In the genomic region with DNA sequence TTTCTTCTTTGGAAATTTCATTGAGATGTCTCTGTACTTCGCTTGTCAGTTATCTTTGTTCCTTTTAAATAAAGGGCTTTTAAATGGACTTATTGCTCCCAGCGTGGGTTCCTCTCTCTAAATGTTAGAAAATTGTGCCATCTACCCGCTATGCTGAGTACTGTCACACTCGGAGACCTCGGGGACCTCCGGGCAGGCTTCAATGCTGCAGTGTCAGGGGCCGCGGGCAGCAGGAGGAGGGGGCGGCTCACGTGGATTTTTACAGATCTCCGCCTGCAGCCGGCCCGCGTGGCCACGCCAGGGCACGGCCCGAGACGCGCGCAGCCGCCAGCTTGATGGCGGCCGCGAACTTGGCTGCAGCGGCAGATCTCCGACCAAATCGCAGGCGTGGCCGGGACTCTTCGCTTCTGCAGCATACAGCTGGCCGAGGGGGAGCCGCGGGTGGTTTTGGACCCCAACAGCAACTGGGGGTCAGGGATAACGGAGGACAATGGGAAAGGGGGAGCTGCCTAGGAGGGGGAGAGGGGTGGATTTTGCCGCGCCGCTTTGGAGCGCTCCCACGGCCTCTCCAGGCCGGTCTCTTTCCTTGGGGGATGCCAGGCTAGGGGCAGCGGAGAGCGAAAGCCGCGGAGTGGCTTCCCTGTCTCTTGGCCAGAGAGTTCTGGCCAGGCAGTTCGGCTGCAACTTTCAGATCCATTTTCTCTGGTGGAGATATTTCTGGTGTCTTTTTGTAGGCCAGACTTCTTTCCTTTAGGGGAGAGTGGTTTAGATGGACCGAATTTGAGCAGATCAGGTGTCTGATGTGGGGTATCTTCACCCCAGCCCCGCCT, we compare ENCODE assay signal across 8 cellular contexts. TPM values are rescaled to one million over a fixed set of nuclear protein-coding genes. Genes with fewer than 3 reads are reported as not detected.
DNase-seq lines count a peak whose midpoint lies in the region; ATAC-seq, FAIRE-seq and TF ChIP-seq lines count a peak whose summit lies in the region.

No MANE protein-coding gene starts in this region.

- peaks cover 0 to 2% of the 10 kb centered on the region in 2 donors for H3K36me3 Mint-ChIP-seq in activated T-cell treated with anti-CD3 and anti-CD28 coated beads, Interleukin-2, amount 50 U/mL, for 72 hours (ENCODE audit: insufficient read depth in 2 of 2)
- no peaks in the 10 kb centered on the region for H3K36me3 Mint-ChIP-seq in activated T-cell treated with anti-CD3 and anti-CD28 coated beads, Interleukin-2, amount 50 U/mL, for 24 hours (ENCODE audit: low read depth)

- POLR2A ChIA-PET in PC-9 (lab: Charles Lee; ENCODE audit: unreplicated experiment) (no interaction called here), endothelial cell of umbilical vein (lab: Charles Lee) (interaction anchor here (0.7 to 3.8 kb wide), 2 partner anchors 10 to 586 kb away, joined by 3 to 15 read pairs; no protein-coding TSS in a partner anchor)

- dilution Hi-C loops in endothelial cell of umbilical vein (cut with MboI; ENCODE audit: extremely low pct_ligation_motif_present, low sequenced_read_pairs) = loop anchor here (25.0 kb wide), 1 partner anchor 1033 kb away; no protein-coding TSS in a partner anchor

- peak overlapping the region; percentile 2 for H3K27ac Mint-ChIP-seq in activated T-cell treated with anti-CD3 and anti-CD28 coated beads, Interleukin-2, amount 50 U/mL, for 72 hours
- H3K27ac Mint-ChIP-seq in activated T-cell treated with anti-CD3 and anti-CD28 coated beads, Interleukin-2, amount 50 U/mL, for 24 hours = no peak overlapping the region

- no peak for FAIRE-seq in endothelial cell of umbilical vein (lab: Jason Lieb, UNC)

- no peak overlapping the region for H3K4me3 ChIP-seq in PC-9
- peak overlapping the region; percentile 16 to 99 (median 74) for H3K4me3 ChIP-seq in endothelial cell of umbilical vein (replicated peaks in 1 of 3; ENCODE audit: insufficient read depth in 1 of 3, low read depth in 1 of 3, low read length in 3 of 3)
- H3K4me3 ChIP-seq in mesodermal cell (ENCODE audit: extremely low read depth, insufficient read depth, low read length, poor library complexity, severe bottlenecking) = peak overlapping the region; percentile 26
- peak overlapping the region; percentile 42 to 51 for H3K4me3 ChIP-seq in aorta (ENCODE audit: low read length in 2 of 2)

- DNase-seq in activated T-cell treated with anti-CD3 and anti-CD28 coated beads, Interleukin-2, amount 50 U/mL, for 72 hours = peak; percentile 27 to 39
- DNase-seq in activated T-cell treated with anti-CD3 and anti-CD28 coated beads, Interleukin-2, amount 50 U/mL, for 24 hours = no peak
- no peak for DNase-seq in PC-9
- peak; percentile 86 for DNase-seq in endothelial cell of umbilical vein (ENCODE audit: low read depth, low spot score)
- DNase-seq in aorta = peak; percentile 80 to 89
- DNase-seq in effector CD4-positive, alpha-beta T cell = no peak

- H3K36me3 ChIP-seq in PC-9 (ENCODE audit: low read depth) = no peaks in the 10 kb centered on the region; the same call in 1 of the 2 replicates
- H3K36me3 ChIP-seq in endothelial cell of umbilical vein (ENCODE audit: control insufficient read depth in 2 of 2, extremely low read depth in 1 of 2, insufficient read depth in 2 of 2, low read length in 2 of 2) = peaks cover 5 to 9% of the 10 kb centered on the region in 2 experiments
- no peaks in the 10 kb centered on the region for H3K36me3 ChIP-seq in mesodermal cell (ENCODE audit: control insufficient read depth, insufficient read depth, low read length)
- H3K36me3 ChIP-seq in aorta (ENCODE audit: control insufficient read depth in 1 of 2, insufficient read depth in 2 of 2, low read length in 1 of 2) = peaks cover 0 to 2% of the 10 kb centered on the region in 2 donors

- intact Hi-C loops in PC-9 (cut with micrococcal nuclease; ENCODE audit: unreplicated experiment) = no loop called here
- intact Hi-C loops in endothelial cell of umbilical vein (cut with micrococcal nuclease) = loop anchor here (1.0 to 5.0 kb wide), 11 partner anchors 661 to 1675 kb away; no protein-coding TSS in a partner anchor
- intact Hi-C loops in aorta (cut with DNase I) = loop anchor here (10.0 kb wide), 5 partner anchors 889 to 1671 kb away; no protein-coding TSS in a partner anchor

- TF ChIP-seq POLR2A in endothelial cell of umbilical vein (IDR thresholded peaks at IDR 0.05; ENCODE audit: low read depth, low read length) = no peak

- H3K4me2 ChIP-seq in PC-9 (no peak overlapping the region), endothelial cell of umbilical vein (ENCODE audit: insufficient read depth, low read length) (peak overlapping the region; percentile 94)

- H3K9ac ChIP-seq in endothelial cell of umbilical vein (replicated peaks; ENCODE audit: extremely low read depth, insufficient read depth, low read length) = peak overlapping the region; percentile 83

- peaks cover 21% of the 10 kb centered on the region for H3K79me2 ChIP-seq in PC-9 (ENCODE audit: low read depth)
- peaks cover 100% of the 10 kb centered on the region for H3K79me2 ChIP-seq in endothelial cell of umbilical vein (ENCODE audit: control insufficient read depth, insufficient read depth, low read length)

- TF ChIP-seq CTCF in PC-9 (conservative IDR thresholded peaks at IDR 0.05) = peak; percentile 17; the same call in 1 of the 2 replicates
- peak; percentile 22 to 33 for TF ChIP-seq CTCF in endothelial cell of umbilical vein (IDR thresholded peaks at IDR 0.05; ENCODE audit: extremely low read depth in 1 of 2, insufficient read depth in 1 of 2, low read depth in 1 of 2, low read length in 2 of 2)

- H3K4me1 ChIP-seq in PC-9 (replicated peaks; ENCODE audit: insufficient read depth) (no peaks in the 10 kb centered on the region), endothelial cell of umbilical vein (ENCODE audit: control insufficient read depth, extremely low read depth, insufficient read depth, low read length) (peaks cover 83% of the 10 kb centered on the region), mesodermal cell (ENCODE audit: control insufficient read depth, insufficient read depth, low read length, poor library complexity, severe bottlenecking) (peaks cover 36% of the 10 kb centered on the region), aorta (ENCODE audit: control insufficient read depth in 1 of 2, insufficient read depth in 2 of 2, low read length in 2 of 2) (no peaks in the 10 kb centered on the region)

- H3K9me3 ChIP-seq in PC-9 (ENCODE audit: insufficient read depth, low read depth) (no peaks in the 10 kb centered on the region), endothelial cell of umbilical vein (replicated peaks; ENCODE audit: control insufficient read depth, insufficient read depth, low read length) (no peaks in the 10 kb centered on the region), mesodermal cell (ENCODE audit: control insufficient read depth, low read length) (no peaks in the 10 kb centered on the region), aorta (ENCODE audit: control insufficient read depth, low read length) (no peaks in the 10 kb centered on the region)

- H2AFZ ChIP-seq in PC-9 (no peak overlapping the region), endothelial cell of umbilical vein (ENCODE audit: low read depth, low read length) (no peak overlapping the region)

- peaks cover 15% of the 10 kb centered on the region for H3K4me1 Mint-ChIP-seq in activated T-cell treated with anti-CD3 and anti-CD28 coated beads, Interleukin-2, amount 50 U/mL, for 72 hours (ENCODE audit: low read depth)
- H3K4me1 Mint-ChIP-seq in activated T-cell treated with anti-CD3 and anti-CD28 coated beads, Interleukin-2, amount 50 U/mL, for 24 hours (ENCODE audit: low read depth) = peaks cover 9% of the 10 kb centered on the region

- CTCF ChIA-PET in PC-9 (lab: Charles Lee) = interaction anchor here (0.7 kb wide), 1 partner anchor 585 kb away, joined by 3 read pairs; no protein-coding TSS in a partner anchor
- CTCF ChIA-PET in endothelial cell of umbilical vein (lab: Charles Lee) = interaction anchor here (1.0 to 3.6 kb wide), 11 partner anchors 9 to 1761 kb away, joined by 3 to 21 read pairs (median 5); no protein-coding TSS in a partner anchor

- peak; percentile 47 to 78 for ATAC-seq in activated T-cell treated with anti-CD3 and anti-CD28 coated beads, Interleukin-2, amount 50 U/mL, for 72 hours (replicated peaks in 1 of 2)
- peak; percentile 72 for ATAC-seq in HG03432 (IDR thresholded peaks at IDR 0.05; ENCODE audit: unreplicated experiment)
- ATAC-seq in aorta (ENCODE audit: low FRiP score) = peak; percentile 83

- WGBS in mesodermal cell (ENCODE audit: insufficient coverage in 2 of 2), 2 experiments = 0 to 2% methylated on average over 35 to 36 of the region's 47 CpGs
- 3 to 4% methylated on average over 47 of the region's 47 CpGs for WGBS in aorta, 2 donors

- H3K9me3 Mint-ChIP-seq in activated T-cell treated with anti-CD3 and anti-CD28 coated beads, Interleukin-2, amount 50 U/mL, for 72 hours = no peaks in the 10 kb centered on the region
- H3K9me3 Mint-ChIP-seq in activated T-cell treated with anti-CD3 and anti-CD28 coated beads, Interleukin-2, amount 50 U/mL, for 24 hours = no peaks in the 10 kb centered on the region

- peaks cover 9% of the 10 kb centered on the region; the same call in 1 of the 2 replicates for H3F3A ChIP-seq in PC-9 (ENCODE audit: insufficient read depth, low read depth)

- H3K9me2 ChIP-seq in PC-9 (ENCODE audit: insufficient read depth) = no peaks in the 10 kb centered on the region

- peaks cover 97% of the 10 kb centered on the region for H3K27me3 Mint-ChIP-seq in activated T-cell treated with anti-CD3 and anti-CD28 coated beads, Interleukin-2, amount 50 U/mL, for 72 hours (ENCODE audit: low read depth)
- H3K27me3 Mint-ChIP-seq in activated T-cell treated with anti-CD3 and anti-CD28 coated beads, Interleukin-2, amount 50 U/mL, for 24 hours = peaks cover 98% of the 10 kb centered on the region

- BruUV-seq in PC-9 (replicated peaks; lab: Mats Ljungman, UMichigan) = no TSS peak
- BruUV-seq in endothelial cell of umbilical vein (replicated peaks; lab: Mats Ljungman, UMichigan) = no TSS peak

- no peaks in the 10 kb centered on the region for H3K9me1 ChIP-seq in endothelial cell of umbilical vein (replicated peaks; ENCODE audit: control insufficient read depth, extremely low read depth, insufficient read depth, low read length)

- no peaks in the 10 kb centered on the region for H3K27me3 ChIP-seq in PC-9 (ENCODE audit: insufficient read depth, low read depth)
- no peaks in the 10 kb centered on the region for H3K27me3 ChIP-seq in endothelial cell of umbilical vein (ENCODE audit: control insufficient read depth in 2 of 2, insufficient read depth in 2 of 2, low read length in 2 of 2)
- H3K27me3 ChIP-seq in aorta (ENCODE audit: control insufficient read depth in 1 of 2, insufficient read depth in 2 of 2, low read length in 1 of 2) = no peaks in the 10 kb centered on the region

- H3K4me3 Mint-ChIP-seq in activated T-cell treated with anti-CD3 and anti-CD28 coated beads, Interleukin-2, amount 50 U/mL, for 72 hours = peak overlapping the region; percentile 45 to 51
- H3K4me3 Mint-ChIP-seq in activated T-cell treated with anti-CD3 and anti-CD28 coated beads, Interleukin-2, amount 50 U/mL, for 24 hours = no peak overlapping the region

- H3K27ac ChIP-seq in PC-9 (no peak overlapping the region), endothelial cell of umbilical vein (ENCODE audit: insufficient read depth, low read depth, low read length) (peak overlapping the region; percentile 87), mesodermal cell (ENCODE audit: low read depth, low read length, severe bottlenecking) (no peak overlapping the region), aorta (ENCODE audit: low read depth in 1 of 2, low read length in 2 of 2) (peak overlapping the region in 1 of 2 donors; percentile 70)

- H4K20me1 ChIP-seq in PC-9 (ENCODE audit: insufficient read depth) (peaks cover 5% of the 10 kb centered on the region), endothelial cell of umbilical vein (replicated peaks; ENCODE audit: control insufficient read depth, extremely low read depth, insufficient read depth, low read length) (no peaks in the 10 kb centered on the region)

RNA-seq across cellular contexts. Expression of gene NR2F2, which starts 15.3 kb away (rescaled TPM):
- total RNA-seq in activated T-cell treated with anti-CD3 and anti-CD28 coated beads, Interleukin-2, amount 50 U/mL, for 72 hours = not detected
- total RNA-seq in PC-9 (2021) = 48.4 and 72.1 TPM in 2 replicates
- total RNA-seq in endothelial cell of umbilical vein = 153 and 182 TPM in 2 replicates
- polyA plus RNA-seq in endothelial cell of umbilical vein = 105 and 120 TPM in 2 replicates
- polyA plus RNA-seq in endothelial cell of umbilical vein (2011; cell fraction: cytosol; rRNA removed) = 108 and 112 TPM in 2 replicates
- 115 and 122 TPM in 2 replicates for polyA plus RNA-seq in endothelial cell of umbilical vein (2011; cell fraction: nucleus; rRNA removed)
- 242 and 247 TPM in 2 replicates for polyA plus RNA-seq in endothelial cell of umbilical vein (2012)
- 77.0 and 94.2 TPM in 2 replicates for polyA minus RNA-seq in endothelial cell of umbilical vein
- 23.5 TPM for polyA minus RNA-seq in endothelial cell of umbilical vein (2011; cell fraction: cytosol; rRNA and poly(A)+ RNA removed)
- polyA minus RNA-seq in endothelial cell of umbilical vein (2011; cell fraction: nucleus; rRNA and poly(A)+ RNA removed) = 98.6 and 113 TPM in 2 replicates
- 8.3 TPM for polyA plus RNA-seq in mesodermal cell (2013, experiment 1 of 2)
- polyA plus RNA-seq in mesodermal cell (2013, experiment 2 of 2) = 6.9 TPM
- total RNA-seq in aorta = 100 to 1,000 TPM; 102 to 132 TPM
- polyA plus RNA-seq in aorta = 100 to 1,000 TPM in 1 of 2 donors, 10 to 100 TPM in 1; 26.0 to 115 TPM

Comparison
In these comparisons a context has a peak if more than half of its experiments do, and no peak if none do; other contexts are left out.
1. DNase-seq: peak in activated T-cell treated with anti-CD3 and anti-CD28 coated beads, Interleukin-2, amount 50 U/mL, for 72 hours (2 of 2), endothelial cell of umbilical vein (single experiment) and aorta (2 of 2); none in activated T-cell treated with anti-CD3 and anti-CD28 coated beads, Interleukin-2, amount 50 U/mL, for 24 hours (single experiment), PC-9 (0 of 2) and effector CD4-positive, alpha-beta T cell (single experiment).
2. RNA of gene NR2F2, which starts 15.3 kb away (total RNA-seq): 153 to 182 TPM in endothelial cell of umbilical vein, 102 to 132 TPM in aorta and 48.4 to 72.1 TPM in PC-9; not detected in activated T-cell treated with anti-CD3 and anti-CD28 coated beads, Interleukin-2, amount 50 U/mL, for 72 hours; every median in the first group is over 10 times any median in the second.
3. Peak in every context shown above with its lines, with median percentiles within 50 percentile points of each other: ATAC-seq.